Comparison of ENCODE assay signal across 1 cellular context in the genomic region with DNA sequence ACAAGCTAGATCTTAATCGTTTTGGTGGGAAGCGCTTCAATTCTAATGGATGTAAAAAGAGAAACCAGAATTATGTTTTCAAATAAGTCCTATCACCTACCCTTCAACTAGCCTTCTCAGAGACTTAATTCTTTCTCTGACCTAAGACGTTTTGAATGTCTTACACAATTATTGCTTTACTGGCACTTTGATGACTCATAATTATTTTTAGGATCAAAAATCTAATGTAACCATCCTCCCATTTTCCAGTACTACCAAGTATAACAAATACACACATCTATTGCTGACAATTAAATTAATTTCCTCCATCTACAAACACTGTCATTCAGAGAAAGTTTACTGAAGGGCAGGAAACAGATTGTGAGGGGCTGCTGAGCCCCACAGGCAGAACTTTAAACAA.
TF ChIP-seq lines count a peak whose summit lies in the region.

No MANE protein-coding gene starts in this region.

TF ChIP-seq in endothelial cell of umbilical vein, 7 proteins besides CTCF, POLR2A, EP300 and RAD21:
- TF ChIP-seq POLR2AphosphoS5 (IDR thresholded peaks at IDR 0.05; ENCODE audit: insufficient read depth, low read depth, low read length) (no peak), JUN (IDR thresholded peaks at IDR 0.05; ENCODE audit: borderline replicate concordance, insufficient read depth, insufficient read length, low read depth) (peak; percentile 79), MAX (IDR thresholded peaks at IDR 0.05; ENCODE audit: insufficient read depth, insufficient read length) (no peak), GATA2 (IDR thresholded peaks at IDR 0.05; ENCODE audit: insufficient read depth, insufficient read length, low read depth, low read length) (no peak), FOS (IDR thresholded peaks at IDR 0.05; ENCODE audit: borderline replicate concordance, insufficient read depth, low read length) (peak; percentile 60)
